In the genomic region with DNA sequence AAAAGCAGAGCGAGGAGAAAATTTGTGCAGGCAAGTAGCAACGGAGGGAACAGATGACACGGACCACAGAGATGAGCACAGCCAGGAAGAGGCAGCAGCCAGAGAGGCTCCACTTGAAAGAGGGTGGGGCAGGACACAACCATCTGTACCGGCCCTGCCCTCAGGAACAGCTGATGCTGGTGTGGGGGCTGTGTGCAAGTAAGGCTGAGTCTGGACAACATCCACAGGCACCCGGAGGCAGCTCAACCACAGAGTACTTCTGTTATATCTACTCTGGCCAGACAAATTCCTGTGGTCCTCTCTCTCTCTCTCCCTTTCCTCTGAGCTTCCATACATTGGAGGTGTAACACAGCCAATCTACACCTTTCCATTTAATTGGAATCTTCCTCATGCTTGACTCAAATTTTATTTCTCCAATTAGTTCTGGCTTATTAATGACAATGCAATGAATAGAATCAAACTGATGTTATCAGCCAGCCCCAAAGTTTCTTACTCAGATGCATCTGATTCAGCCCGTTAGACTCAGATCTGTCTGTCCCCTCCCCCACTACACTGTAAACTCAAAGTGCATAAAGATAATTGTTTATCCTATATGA, we compare ENCODE assay signal across 9 cellular contexts. TPM values are rescaled to one million over a fixed set of nuclear protein-coding genes. Genes with fewer than 3 reads are reported as not detected.
A peak's percentile ranks its signal among the peaks of the same experiment; 100 is the strongest.
DNase-seq lines count a peak whose midpoint lies in the region; ATAC-seq, FAIRE-seq and TF ChIP-seq lines count a peak whose summit lies in the region.
"Had no signal": no experiment of that assay in that cellular context is flagged by ENCODE, and none has a peak within 500 bp of the region (broad histone marks: within the 10 kb centered on the region; RNA-seq: fewer than 3 reads in every experiment).

No MANE protein-coding gene starts in this region.

- H3K4me2 ChIP-seq in BLaER1, result peak overlapping the region; percentile 50
- H3K4me2 ChIP-seq in MM.1S (ENCODE audit: low read depth, low read length), result no peak overlapping the region

- H3K4me1 ChIP-seq in BLaER1, result peaks cover 35% of the 10 kb centered on the region
- no peaks in the 10 kb centered on the region for H3K4me1 ChIP-seq in MM.1S (ENCODE audit: low read length)

- H3K9ac ChIP-seq in BLaER1 (no peak overlapping the region), MM.1S (ENCODE audit: low read length) (no peak overlapping the region)

- peak; percentile 63 for FAIRE-seq in endometrium (lab: Jason Lieb, UNC)

- ATAC-seq in GM19467 (IDR thresholded peaks at IDR 0.05; ENCODE audit: unreplicated experiment), result no peak

- peaks cover 35% of the 10 kb centered on the region for H3K4me1 Mint-ChIP-seq in mesothelial cell of epicardium

- H3K79me2 ChIP-seq in MM.1S (ENCODE audit: low read length), result no peaks in the 10 kb centered on the region

- no peaks in the 10 kb centered on the region for H3F3A ChIP-seq in MM.1S (ENCODE audit: insufficient read depth, low read length)

- no peak overlapping the region for H3K4me3 Mint-ChIP-seq in mesothelial cell of epicardium

- no peaks in the 10 kb centered on the region for H3K9me2 ChIP-seq in MM.1S (replicated peaks; ENCODE audit: insufficient read depth, low read length)

- H3K36me3 ChIP-seq in BLaER1, result no peaks in the 10 kb centered on the region
- H3K36me3 ChIP-seq in MM.1S (replicated peaks; ENCODE audit: insufficient read depth, low read length), result no peaks in the 10 kb centered on the region

- H4K20me1 ChIP-seq in BLaER1, result no peaks in the 10 kb centered on the region
- no peaks in the 10 kb centered on the region for H4K20me1 ChIP-seq in MM.1S (ENCODE audit: insufficient read depth, low read length)

- no peaks in the 10 kb centered on the region for H3K9me3 Mint-ChIP-seq in mesothelial cell of epicardium

- peak overlapping the region; percentile 15 for H3K27ac Mint-ChIP-seq in mesothelial cell of epicardium

- H3K36me3 Mint-ChIP-seq in mesothelial cell of epicardium, result peaks cover 9% of the 10 kb centered on the region

- H3K27me3 Mint-ChIP-seq in mesothelial cell of epicardium (ENCODE audit: low read depth), result no peaks in the 10 kb centered on the region

- H3K4me3 ChIP-seq in BLaER1 (no peak overlapping the region), MM.1S (ENCODE audit: low read length) (no peak overlapping the region)

- peak; percentile 77 to 90 for DNase-seq in NCI-H524 (lab: John Stamatoyannopoulos, UW)
- DNase-seq in mesothelial cell of epicardium (ENCODE audit: low spot score in 2 of 2, unreplicated experiment in 2 of 2), result peak in 1 of 2 experiments; percentile 31
- DNase-seq in NK-92 treated with Interleukin-12 subunit alpha and Interleukin-12 subunit beta, amount 100 ng/mL, for 24 hours (lab: John Stamatoyannopoulos, UW), result no peak
- DNase-seq in MV-4-11 (lab: John Stamatoyannopoulos, UW), result no peak
- no peak for DNase-seq in MM.1S
- DNase-seq: NCI-H1930 had no signal

- no peak overlapping the region for H2AFZ ChIP-seq in MM.1S (ENCODE audit: low read length)

- H3K9me3 ChIP-seq in BLaER1 (0 out of 2 replicates have a peak, but pooled peaks cover 4% of the 10 kb centered on the region), MM.1S (replicated peaks; ENCODE audit: insufficient read depth, low read length) (no peaks in the 10 kb centered on the region)

- H3K27ac ChIP-seq in BLaER1, result no peak overlapping the region
- H3K27ac ChIP-seq in MM.1S (ENCODE audit: low read length), result no peak overlapping the region

- no peaks in the 10 kb centered on the region for H3K27me3 ChIP-seq in BLaER1
- no peaks in the 10 kb centered on the region for H3K27me3 ChIP-seq in MM.1S (replicated peaks; ENCODE audit: insufficient read depth, low read length)

- no peak for TF ChIP-seq CTCF in mesothelial cell of epicardium (IDR thresholded peaks at IDR 0.05; ENCODE audit: unreplicated experiment)
- TF ChIP-seq CTCF in MM.1S (IDR thresholded peaks at IDR 0.05; ENCODE audit: low read length), result no peak

RNA-seq across cellular contexts. Expression of a gene that starts 24.9 kb away (rescaled TPM):
- 52.2 to 57.0 TPM (median 54.4 TPM) in 3 replicates for total RNA-seq in mesothelial cell of epicardium

Comparison
In these comparisons a context has a peak if more than half of its experiments do, and no peak if none do; other contexts are left out.
1. DNase-seq: peak in NCI-H524 (2 of 2); none in NK-92 treated with Interleukin-12 subunit alpha and Interleukin-12 subunit beta, amount 100 ng/mL, for 24 hours (single experiment), MV-4-11 (single experiment) and MM.1S (single experiment).